16 cellular contexts compared by ENCODE assay signal in genomic region chr10:43817368-43817767, GRCh38.
DNase-seq lines count a peak whose midpoint lies in the region; ATAC-seq and TF ChIP-seq lines count a peak whose summit lies in the region.
"Had no signal": no experiment of that assay in that cellular context is flagged by ENCODE, and none has a peak within 500 bp of the region (broad histone marks: within the 10 kb centered on the region; RNA-seq: fewer than 3 reads in every experiment).

No MANE protein-coding gene starts in this region.

- POLR2A ChIA-PET in AG04450 (lab: Yijun Ruan, JAX) = no interaction called here

- H2AK5ac ChIP-seq in mesenchymal stem cell (ENCODE audit: low read length, severe bottlenecking) = no peak overlapping the region

- WGBS in mesenchymal stem cell = 34% methylated on average over 2 of the region's 4 CpGs

- H2BK120ac ChIP-seq in mesenchymal stem cell (ENCODE audit: low read depth, low read length) = peak overlapping the region; percentile 75

- H3K36me3 ChIP-seq in mesenchymal stem cell (ENCODE audit: control insufficient read depth in 1 of 2, insufficient read depth in 2 of 2, low read depth in 1 of 2, low read length in 2 of 2) = no peaks in the 10 kb centered on the region
- H3K36me3 ChIP-seq: BE2C, colonic mucosa, spleen had no signal

- no peak overlapping the region for H2BK15ac ChIP-seq in mesenchymal stem cell (ENCODE audit: low read depth, poor library complexity, severe bottlenecking)

- H3K4me3 ChIP-seq in AG04450 (ENCODE audit: low read depth, low read length) = no peak overlapping the region
- no peak overlapping the region for H3K4me3 ChIP-seq in cardiac fibroblast (replicated peaks in 1 of 2; ENCODE audit: low read depth in 2 of 2, low read length in 2 of 2)
- H3K4me3 ChIP-seq in mesenchymal stem cell (ENCODE audit: insufficient read depth in 1 of 2, low read depth in 1 of 2, low read length in 2 of 2) = no peak overlapping the region
- H3K4me3 ChIP-seq: colonic mucosa had no signal

- H3K9me3 ChIP-seq in AG04450 (ENCODE audit: control insufficient read depth, insufficient read depth, low read length) (no peaks in the 10 kb centered on the region; the same call in 1 of the 2 replicates), mesenchymal stem cell (ENCODE audit: control insufficient read depth, low read length) (no peaks in the 10 kb centered on the region)
- H3K9me3 ChIP-seq: BE2C, colonic mucosa, spleen had no signal

- H3K9ac ChIP-seq in mesenchymal stem cell (ENCODE audit: low read length) = no peak overlapping the region

- peak overlapping the region; percentile 87 to 93 for H3K18ac ChIP-seq in mesenchymal stem cell (ENCODE audit: low read depth in 1 of 2, low read length in 2 of 2)

- H4K91ac ChIP-seq in mesenchymal stem cell (ENCODE audit: low read length) = peak overlapping the region; percentile 85

- no peak for ATAC-seq in activated CD4-positive, CD25-positive, alpha-beta regulatory T cell treated with anti-CD3 and anti-CD28 coated beads, Interleukin-2, amount 50 U/mL, for 24 hours
- no peak for ATAC-seq in GM18907 (IDR thresholded peaks at IDR 0.05; ENCODE audit: unreplicated experiment)

- H3K4ac ChIP-seq in mesenchymal stem cell (ENCODE audit: low read depth in 1 of 2, low read length in 2 of 2) = peak overlapping the region; percentile 66 to 92

- H3K27me3 ChIP-seq in AG04450 (ENCODE audit: control insufficient read depth, insufficient read depth, low read length) = no peaks in the 10 kb centered on the region
- no peaks in the 10 kb centered on the region for H3K27me3 ChIP-seq in mesenchymal stem cell (ENCODE audit: control insufficient read depth in 1 of 2, insufficient read depth in 1 of 2, low read length in 2 of 2)
- H3K27me3 ChIP-seq: BE2C, colonic mucosa had no signal

- CTCF ChIA-PET in AG04450 (lab: Charles Lee) = interaction anchor here (1.3 kb wide), 1 partner anchor 128 kb away, joined by 7 read pairs; no protein-coding TSS in a partner anchor

- TF ChIP-seq CTCF in AG04450 (IDR thresholded peaks at IDR 0.05; ENCODE audit: low read depth, low read length) = no peak
- TF ChIP-seq CTCF in cardiac fibroblast (IDR thresholded peaks at IDR 0.05; ENCODE audit: low read depth, low read length) = no peak

- H3K4me2 ChIP-seq in mesenchymal stem cell (ENCODE audit: low read length, poor library complexity, severe bottlenecking) = no peak overlapping the region

- H3K14ac ChIP-seq in mesenchymal stem cell (ENCODE audit: low read length in 2 of 2) = peak overlapping the region in 1 of 2 experiments; percentile 87

- DNase-seq in AG04450 (ENCODE audit: low read depth, low spot score) (peak; percentile 33), GM03348 (ENCODE audit: low spot score) (peak; percentile 49), cardiac fibroblast (ENCODE audit: low read depth in 2 of 2) (peak; percentile 59 to 94), mesenchymal stem cell (peak; percentile 83), NCI-H146 (lab: John Stamatoyannopoulos, UW) (no peak), NCI-H82 (lab: John Stamatoyannopoulos, UW) (no peak)
- DNase-seq: activated CD4-positive, alpha-beta T cell treated with anti-CD3 and anti-CD28 coated beads for 1 hour; colonic mucosa; DMS53; erythroblast; NCI-H2081; spleen; T-helper 2 cell had no signal

- peak overlapping the region; percentile 25 for H3K27ac ChIP-seq in AG04450 (ENCODE audit: low read depth, low read length)
- no peak overlapping the region for H3K27ac ChIP-seq in mesenchymal stem cell (ENCODE audit: low read length, poor library complexity, severe bottlenecking)
- H3K27ac ChIP-seq: colonic mucosa had no signal

- peak overlapping the region in 1 of 2 experiments; percentile 83 for H3K23ac ChIP-seq in mesenchymal stem cell (ENCODE audit: low read length in 2 of 2)

- H3K4me1 ChIP-seq in mesenchymal stem cell (ENCODE audit: control insufficient read depth, insufficient read depth, low read depth, low read length) = no peaks in the 10 kb centered on the region

- H2AFZ ChIP-seq in mesenchymal stem cell (ENCODE audit: low read depth, low read length) = no peak overlapping the region

- peak overlapping the region; percentile 75 to 99 for H2BK12ac ChIP-seq in mesenchymal stem cell (ENCODE audit: low read length in 2 of 2)

- H3K79me1 ChIP-seq in mesenchymal stem cell (replicated peaks; ENCODE audit: low read length, poor library complexity, severe bottlenecking) = no peaks in the 10 kb centered on the region

- peak overlapping the region; percentile 84 for H4K8ac ChIP-seq in mesenchymal stem cell (ENCODE audit: low read length)

- H2BK5ac ChIP-seq in mesenchymal stem cell (ENCODE audit: low read depth, low read length, poor library complexity, severe bottlenecking) = no peak overlapping the region

Comparison
In these comparisons a context has a peak if more than half of its experiments do, and no peak if none do; other contexts are left out.
1. DNase-seq: peak in AG04450 (single experiment), GM03348 (single experiment), cardiac fibroblast (2 of 2) and mesenchymal stem cell (single experiment); none in NCI-H146 (single experiment) and NCI-H82 (single experiment).